ENCODE assay signal across 8 cellular contexts in the genomic region with DNA sequence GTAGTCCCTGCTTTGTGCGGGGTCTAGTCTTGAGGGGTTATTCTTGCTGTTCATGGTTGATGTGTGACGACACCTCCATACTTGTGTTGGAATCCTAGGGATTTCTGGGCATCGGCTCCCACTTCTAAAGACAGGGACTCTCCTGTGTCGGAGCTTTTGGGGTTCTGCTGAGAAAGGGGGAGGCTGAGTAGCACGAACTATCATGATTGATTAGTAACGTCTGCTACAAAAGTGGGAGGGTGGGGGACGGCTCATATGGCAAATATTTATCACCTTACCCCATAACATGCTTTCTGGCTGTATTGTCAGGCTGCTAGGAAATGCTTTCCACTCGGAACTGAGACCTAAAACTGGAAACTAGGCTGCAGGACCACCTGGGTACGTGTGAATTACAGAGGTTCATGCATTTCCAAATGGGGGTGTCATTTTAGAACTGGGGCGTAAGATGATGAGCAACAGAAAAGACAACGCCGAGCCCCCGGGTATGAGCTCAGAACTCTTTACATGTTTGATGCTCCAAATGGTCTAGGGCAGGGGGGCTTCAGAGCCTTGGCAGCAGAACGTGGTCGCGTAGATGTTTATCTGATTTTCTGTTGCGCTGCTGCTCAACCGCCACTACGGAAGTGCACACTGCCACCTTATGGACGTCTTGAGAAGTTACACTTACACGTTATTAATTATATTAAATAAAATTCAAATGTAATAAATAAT. TPM values are rescaled to one million over a fixed set of nuclear protein-coding genes. Genes with fewer than 3 reads are reported as not detected.
DNase-seq lines count a peak whose midpoint lies in the region; ATAC-seq and TF ChIP-seq lines count a peak whose summit lies in the region.

No MANE protein-coding gene starts in this region.

- DNase-seq in CD4-positive, alpha-beta T cell: peak; percentile 7 to 40 (median 12)
- peak; percentile 3 for DNase-seq in HCEC 1CT
- peak; percentile 18 for DNase-seq in NCI-H82 treated with DMSO at 0.1 percent for 48 hours (lab: John Stamatoyannopoulos, UW; ENCODE audit: unreplicated experiment)
- DNase-seq in activated T-cell treated with anti-CD3 and anti-CD28 coated beads, Interleukin-2, amount 50 U/mL, for 72 hours: peak; percentile 31 to 33
- DNase-seq in fibroblast of the aortic adventitia (ENCODE audit: low read depth): peak; percentile 70
- DNase-seq in nephron progenitor cell: peak; percentile 56
- peak in 1 of 2 donors; percentile 44 for DNase-seq in upper lobe of left lung
- DNase-seq in omental fat pad (ENCODE audit: low spot score): no peak

- H3K4me1 ChIP-seq in upper lobe of left lung: peaks cover 7 to 17% (median 13%) of the 10 kb centered on the region in 4 donors

- H3K4me3 Mint-ChIP-seq in CD4-positive, alpha-beta T cell: peak overlapping the region; percentile 85
- H3K4me3 Mint-ChIP-seq in activated T-cell treated with anti-CD3 and anti-CD28 coated beads, Interleukin-2, amount 50 U/mL, for 72 hours: peak overlapping the region; percentile 72 to 81
- H3K4me3 Mint-ChIP-seq in nephron progenitor cell: peak overlapping the region; percentile 69

- intact Hi-C loops in CD4-positive, alpha-beta T cell (cut with DNase I, micrococcal nuclease): loop anchor here (5.0 to 10.0 kb wide), 2 partner anchors 596 to 598 kb away; no protein-coding TSS in a partner anchor

- TF ChIP-seq CTCF in CD4-positive, alpha-beta T cell (IDR thresholded peaks at IDR 0.05): peak; percentile 83
- peak; percentile 65 for TF ChIP-seq CTCF in fibroblast of the aortic adventitia (IDR thresholded peaks at IDR 0.05; ENCODE audit: insufficient read depth, low read length)
- peak; percentile 73 for TF ChIP-seq CTCF in nephron progenitor cell (IDR thresholded peaks at IDR 0.05)
- TF ChIP-seq CTCF in upper lobe of left lung (IDR thresholded peaks at IDR 0.05): peak in 5 of 6 experiments; percentile 49 to 67 (median 52)
- TF ChIP-seq CTCF in omental fat pad (IDR thresholded peaks at IDR 0.05): no peak

- no peak for TF ChIP-seq POLR2A in upper lobe of left lung (IDR thresholded peaks at IDR 0.05)

- H3K27me3 ChIP-seq in CD4-positive, alpha-beta T cell (ENCODE audit: control insufficient read depth, insufficient read depth, low read length): no peaks in the 10 kb centered on the region
- H3K27me3 ChIP-seq in upper lobe of left lung: no peaks in the 10 kb centered on the region

- 22 to 25% methylated on average over 20 to 21 of the region's 21 CpGs for WGBS in upper lobe of left lung, 2 donors

- TF ChIP-seq EP300 in upper lobe of left lung (IDR thresholded peaks at IDR 0.05): no peak

- no peak overlapping the region for H3K27ac Mint-ChIP-seq in CD4-positive, alpha-beta T cell
- H3K27ac Mint-ChIP-seq in activated T-cell treated with anti-CD3 and anti-CD28 coated beads, Interleukin-2, amount 50 U/mL, for 72 hours: no peak overlapping the region
- H3K27ac Mint-ChIP-seq in nephron progenitor cell: no peak overlapping the region

- H3K27me3 Mint-ChIP-seq in CD4-positive, alpha-beta T cell: peaks cover 5% of the 10 kb centered on the region
- H3K27me3 Mint-ChIP-seq in activated T-cell treated with anti-CD3 and anti-CD28 coated beads, Interleukin-2, amount 50 U/mL, for 72 hours (ENCODE audit: low read depth): peaks cover 11% of the 10 kb centered on the region
- peaks cover 4% of the 10 kb centered on the region for H3K27me3 Mint-ChIP-seq in nephron progenitor cell (ENCODE audit: low read depth, poor library complexity)

- peak overlapping the region; percentile 61 for H3K4me3 ChIP-seq in fibroblast of the aortic adventitia (ENCODE audit: low read depth, low read length)
- peak overlapping the region in 2 of 4 donors; percentile 40 to 43 for H3K4me3 ChIP-seq in upper lobe of left lung

- no peak overlapping the region for H3K27ac ChIP-seq in CD4-positive, alpha-beta T cell (ENCODE audit: low read depth, low read length)
- H3K27ac ChIP-seq in upper lobe of left lung: no peak overlapping the region

- no peaks in the 10 kb centered on the region for H3K36me3 ChIP-seq in upper lobe of left lung

- CTCF ChIA-PET in CD4-positive, alpha-beta T cell (lab: Charles Lee): interaction anchor here (1.8 kb wide), 1 partner anchor 16 kb away, joined by 4 read pairs; no protein-coding TSS in a partner anchor

- POLR2A ChIA-PET in CD4-positive, alpha-beta T cell (lab: Charles Lee): no interaction called here

- H3K9me3 ChIP-seq in CD4-positive, alpha-beta T cell (ENCODE audit: control insufficient read depth, low read length): no peaks in the 10 kb centered on the region
- no peaks in the 10 kb centered on the region for H3K9me3 ChIP-seq in upper lobe of left lung

- H3K36me3 Mint-ChIP-seq in CD4-positive, alpha-beta T cell (ENCODE audit: low read depth): no peaks in the 10 kb centered on the region
- no peaks in the 10 kb centered on the region for H3K36me3 Mint-ChIP-seq in activated T-cell treated with anti-CD3 and anti-CD28 coated beads, Interleukin-2, amount 50 U/mL, for 72 hours (ENCODE audit: insufficient read depth in 2 of 2)
- no peaks in the 10 kb centered on the region for H3K36me3 Mint-ChIP-seq in nephron progenitor cell (ENCODE audit: low read depth)

- H3K9me3 Mint-ChIP-seq in CD4-positive, alpha-beta T cell: no peaks in the 10 kb centered on the region
- no peaks in the 10 kb centered on the region for H3K9me3 Mint-ChIP-seq in activated T-cell treated with anti-CD3 and anti-CD28 coated beads, Interleukin-2, amount 50 U/mL, for 72 hours
- no peaks in the 10 kb centered on the region for H3K9me3 Mint-ChIP-seq in nephron progenitor cell

- H3K4me1 Mint-ChIP-seq in CD4-positive, alpha-beta T cell (ENCODE audit: low read depth): no peaks in the 10 kb centered on the region
- peaks cover 13% of the 10 kb centered on the region for H3K4me1 Mint-ChIP-seq in activated T-cell treated with anti-CD3 and anti-CD28 coated beads, Interleukin-2, amount 50 U/mL, for 72 hours (ENCODE audit: low read depth)
- peaks cover 8% of the 10 kb centered on the region for H3K4me1 Mint-ChIP-seq in nephron progenitor cell

- ATAC-seq in CD4-positive, alpha-beta T cell (ENCODE audit: poor library complexity): peak; percentile 56
- ATAC-seq in activated T-cell treated with anti-CD3 and anti-CD28 coated beads, Interleukin-2, amount 50 U/mL, for 72 hours (replicated peaks in 1 of 2): peak; percentile 32 to 51
- peak in 1 of 2 donors; percentile 87 for ATAC-seq in upper lobe of left lung (ENCODE audit: low FRiP score in 2 of 2)
- ATAC-seq in omental fat pad (ENCODE audit: low FRiP score): no peak

RNA-seq across cellular contexts. Expression of a gene that starts 15.1 kb away (rescaled TPM):
- total RNA-seq in CD4-positive, alpha-beta T cell: not detected
- not detected for total RNA-seq in activated T-cell treated with anti-CD3 and anti-CD28 coated beads, Interleukin-2, amount 50 U/mL, for 72 hours
- total RNA-seq in fibroblast of the aortic adventitia (ENCODE audit: low replicate concordance) (not detected in 2 replicates), upper lobe of left lung (1 to 10 TPM in 3 of 6 donors, under 1 TPM in 1, not detected in 2; 0.91 to 6.3 (median 1.1) TPM), omental fat pad (under 1 TPM in 1 of 4 donors, not detected in 3; 0.72 TPM)

Comparison
In these comparisons a context has a peak if more than half of its experiments do, and no peak if none do; other contexts are left out.
1. CTCF ChIP-seq: peak in CD4-positive, alpha-beta T cell (single experiment), fibroblast of the aortic adventitia (single experiment), nephron progenitor cell (single experiment) and upper lobe of left lung (5 of 6); none in omental fat pad (0 of 3).
2. Peak in every context shown above with its lines, with median percentiles within 50 percentile points of each other: H3K4me3 Mint-ChIP-seq.